In the genomic region with DNA sequence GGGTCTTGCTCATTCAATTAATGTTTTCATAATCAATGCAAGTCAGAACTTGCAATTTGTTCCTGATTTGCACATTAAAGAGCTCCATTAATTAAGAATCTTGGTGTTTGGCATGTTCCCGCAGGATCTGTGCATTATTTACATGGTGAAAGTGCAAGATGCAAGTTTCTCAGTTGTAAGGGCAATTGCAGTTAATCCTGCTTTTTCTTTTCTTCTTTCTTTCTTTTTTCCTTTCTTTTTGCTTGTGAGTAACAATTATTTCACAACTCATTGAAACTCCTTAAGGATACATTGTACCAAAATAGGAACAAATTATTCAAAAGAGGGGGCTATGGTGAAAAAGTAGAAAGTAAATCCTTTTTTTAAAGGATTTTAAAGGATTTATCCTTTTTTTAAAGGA, we compare ENCODE assay signal across 27 cellular contexts. TPM values are rescaled to one million over a fixed set of nuclear protein-coding genes. Genes with fewer than 3 reads are reported as not detected.
"Had no signal": no experiment of that assay in that cellular context is flagged by ENCODE, and none has a peak within 500 bp of the region (broad histone marks: within the 10 kb centered on the region; RNA-seq: fewer than 3 reads in every experiment).

No MANE protein-coding gene starts in this region.

- H3K27ac Mint-ChIP-seq: dendritic cell treated with granulocyte-macrophage colony-stimulating factor and Interleukin-4, amounts not matched to agents 40 ng/mL and 50 ng/mL, for 4 days; natural killer cell had no signal

- H3K36me3 ChIP-seq: neutrophil, right atrium auricular region, thoracic aorta had no signal

- H3K27me3 Mint-ChIP-seq: dendritic cell treated with granulocyte-macrophage colony-stimulating factor and Interleukin-4, amounts not matched to agents 40 ng/mL and 50 ng/mL, for 4 days; effector memory CD8-positive, alpha-beta T cell had no signal

- DNase-seq: cerebellar nuclear complex; effector memory CD8-positive, alpha-beta T cell; esophagus squamous epithelium; foreskin fibroblast; glutamatergic neuron; kidney; left cardiac atrium; left ventricle myocardium superior; natural killer cell; posterior cingulate gyrus; small intestine; stimulated activated CD4-positive, alpha-beta T cell treated with anti-CD3 and anti-CD28 coated beads, Interleukin-12 subunit alpha, Interleukin-12 subunit beta, amount 100 ng/mL, for 4 hours; stimulated activated naive CD4-positive, alpha-beta T cell; stomach; substantia nigra; transverse colon had no signal

- H3K4me3 ChIP-seq: esophagus squamous epithelium, gastroesophageal sphincter, lung, right atrium auricular region, stomach, thoracic aorta, transverse colon had no signal

- H3K9me3 Mint-ChIP-seq: dendritic cell treated with granulocyte-macrophage colony-stimulating factor and Interleukin-4, amounts not matched to agents 40 ng/mL and 50 ng/mL, for 4 days; effector memory CD8-positive, alpha-beta T cell; natural killer cell had no signal

- H3K4me3 Mint-ChIP-seq: dendritic cell treated with granulocyte-macrophage colony-stimulating factor and Interleukin-4, amounts not matched to agents 40 ng/mL and 50 ng/mL, for 4 days; effector memory CD8-positive, alpha-beta T cell; natural killer cell had no signal

- H3K9me3 ChIP-seq: esophagus squamous epithelium, gastroesophageal sphincter, neutrophil, right atrium auricular region, stomach, thoracic aorta, transverse colon had no signal

- H3K27me3 ChIP-seq: esophagus squamous epithelium, gastroesophageal sphincter, neutrophil, right atrium auricular region, stomach, transverse colon had no signal

- H3K4me1 ChIP-seq: right atrium auricular region had no signal

- H3K27ac ChIP-seq: esophagus squamous epithelium, gastroesophageal sphincter, neutrophil, right atrium auricular region, stomach, thoracic aorta, transverse colon had no signal

- ATAC-seq: effector memory CD8-positive, alpha-beta T cell; gastroesophageal sphincter; left cardiac atrium; left ventricle myocardium superior; natural killer cell had no signal

RNA-seq across cellular contexts. Expression of gene LHX1, which starts 35.6 kb away (rescaled TPM):
- total RNA-seq: esophagus squamous epithelium, gastroesophageal sphincter, left cardiac atrium, left ventricle myocardium superior, lung, mesenteric fat pad, mucosa of gallbladder, myocyte, natural killer cell, osteoblast, right atrium auricular region, stomach, thoracic aorta, transverse colon, ureter had no signal
- polyA plus RNA-seq: lung, small intestine, stomach had no signal
